9 cellular contexts compared by ENCODE assay signal in the genomic region with DNA sequence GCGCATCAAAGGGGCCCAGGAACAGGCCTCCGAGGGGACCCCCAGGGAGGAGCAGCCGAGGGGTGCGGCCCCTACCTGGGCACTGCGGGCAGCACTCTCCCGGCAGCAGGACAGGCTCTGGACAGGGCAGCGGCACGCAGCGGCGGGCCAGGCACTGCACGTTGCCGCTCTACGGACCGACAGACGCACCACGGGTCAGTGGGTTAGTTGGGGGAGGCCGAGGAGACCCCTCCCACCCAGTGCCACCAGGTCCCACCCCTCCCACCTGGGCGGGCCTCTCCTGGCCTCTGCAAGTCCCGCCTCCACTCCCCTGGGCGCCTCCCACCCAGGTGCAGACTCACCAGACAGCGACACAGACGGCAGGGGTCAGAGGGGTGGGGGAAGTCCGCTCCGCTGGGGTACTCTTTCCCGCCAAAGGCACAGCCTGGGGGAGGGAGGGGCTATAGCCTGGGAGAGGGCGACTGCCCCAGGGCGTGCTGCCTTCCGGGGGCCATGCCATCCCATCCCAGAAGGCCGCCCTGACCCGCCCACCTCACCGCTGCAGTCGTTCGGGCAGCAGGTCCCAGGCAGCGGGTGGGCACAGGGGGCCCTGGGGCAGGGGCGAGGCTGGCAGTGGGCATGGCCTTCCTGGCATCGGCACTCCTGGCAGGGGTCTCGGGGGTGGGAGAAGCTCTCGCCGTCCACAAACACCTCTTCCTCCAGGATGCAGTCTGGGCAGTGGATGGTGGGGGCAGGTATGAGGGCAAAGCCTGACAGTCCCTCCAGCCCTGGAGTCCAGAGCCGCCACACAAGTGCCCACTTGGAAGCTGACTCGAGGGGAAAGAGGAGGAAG. TPM values are rescaled to one million over a fixed set of nuclear protein-coding genes. Genes with fewer than 3 reads are reported as not detected.
DNase-seq lines count a peak whose midpoint lies in the region; ATAC-seq, FAIRE-seq and TF ChIP-seq lines count a peak whose summit lies in the region.
"Had no signal": no experiment of that assay in that cellular context is flagged by ENCODE, and none has a peak within 500 bp of the region (broad histone marks: within the 10 kb centered on the region; RNA-seq: fewer than 3 reads in every experiment).

No MANE protein-coding gene starts in this region.

- no peaks in the 10 kb centered on the region for H3K79me2 ChIP-seq in endothelial cell of umbilical vein (ENCODE audit: control insufficient read depth, insufficient read depth, low read length)

- H3K4me2 ChIP-seq in endothelial cell of umbilical vein (ENCODE audit: insufficient read depth, low read length): no peak overlapping the region

- H3K27ac ChIP-seq in endothelial cell of umbilical vein (ENCODE audit: insufficient read depth, low read depth, low read length): no peak overlapping the region
- no peak overlapping the region for H3K27ac ChIP-seq in naive thymus-derived CD4-positive, alpha-beta T cell (ENCODE audit: low read depth, low read length)

- dilution Hi-C loops in endothelial cell of umbilical vein (cut with MboI; ENCODE audit: extremely low pct_ligation_motif_present, low sequenced_read_pairs): no loop called here

- H3K36me3 Mint-ChIP-seq in Calu3 (ENCODE audit: insufficient read depth, unreplicated experiment): peaks cover 46% of the 10 kb centered on the region
- H3K36me3 Mint-ChIP-seq in naive thymus-derived CD4-positive, alpha-beta T cell: no peaks in the 10 kb centered on the region

- H3K4me1 ChIP-seq in endothelial cell of umbilical vein (ENCODE audit: control insufficient read depth, extremely low read depth, insufficient read depth, low read length): no peaks in the 10 kb centered on the region
- no peaks in the 10 kb centered on the region for H3K4me1 ChIP-seq in naive thymus-derived CD4-positive, alpha-beta T cell (ENCODE audit: control insufficient read depth in 2 of 2, insufficient read depth in 2 of 2, low read length in 2 of 2)

- peak; percentile 53 for ATAC-seq in naive thymus-derived CD4-positive, alpha-beta T cell
- ATAC-seq in GM19324 (IDR thresholded peaks at IDR 0.05; ENCODE audit: low FRiP score, unreplicated experiment) (no peak), GM18868 (IDR thresholded peaks at IDR 0.05; ENCODE audit: unreplicated experiment) (no peak), HG03175 (IDR thresholded peaks at IDR 0.05; ENCODE audit: unreplicated experiment) (no peak)

- POLR2A ChIA-PET in endothelial cell of umbilical vein (lab: Charles Lee): no interaction called here
- POLR2A ChIA-PET in naive thymus-derived CD4-positive, alpha-beta T cell (lab: Charles Lee): no interaction called here

- no peaks in the 10 kb centered on the region for H3K36me3 ChIP-seq in endothelial cell of umbilical vein (ENCODE audit: control insufficient read depth in 2 of 2, extremely low read depth in 1 of 2, insufficient read depth in 2 of 2, low read length in 2 of 2)
- H3K36me3 ChIP-seq in naive thymus-derived CD4-positive, alpha-beta T cell (ENCODE audit: control insufficient read depth in 2 of 3, insufficient read depth in 3 of 3, low read length in 3 of 3): no peaks in the 10 kb centered on the region

- no peak overlapping the region for H3K9ac ChIP-seq in endothelial cell of umbilical vein (replicated peaks; ENCODE audit: extremely low read depth, insufficient read depth, low read length)

- H3K4me3 ChIP-seq in endothelial cell of umbilical vein (replicated peaks in 1 of 3; ENCODE audit: insufficient read depth in 1 of 3, low read depth in 1 of 3, low read length in 3 of 3): no peak overlapping the region
- no peak overlapping the region for H3K4me3 ChIP-seq in naive thymus-derived CD4-positive, alpha-beta T cell (ENCODE audit: low read length)

- TF ChIP-seq POLR2A in endothelial cell of umbilical vein (IDR thresholded peaks at IDR 0.05; ENCODE audit: low read depth, low read length): no peak

- TF ChIP-seq CTCF in Calu3 (IDR thresholded peaks at IDR 0.05; ENCODE audit: unreplicated experiment): peak; percentile 10
- TF ChIP-seq CTCF in endothelial cell of umbilical vein (IDR thresholded peaks at IDR 0.05; ENCODE audit: extremely low read depth in 1 of 2, insufficient read depth in 1 of 2, low read depth in 1 of 2, low read length in 2 of 2): peak in 1 of 2 donors; percentile 14

- H3K4me1 Mint-ChIP-seq in Calu3 (ENCODE audit: low read depth, unreplicated experiment): peaks cover 15% of the 10 kb centered on the region
- no peaks in the 10 kb centered on the region for H3K4me1 Mint-ChIP-seq in naive thymus-derived CD4-positive, alpha-beta T cell

- FAIRE-seq in endothelial cell of umbilical vein (lab: Jason Lieb, UNC): no peak

- H2AFZ ChIP-seq in endothelial cell of umbilical vein (ENCODE audit: low read depth, low read length): peak overlapping the region; percentile 22

- peaks cover 6 to 14% of the 10 kb centered on the region in 2 experiments for H3K27me3 ChIP-seq in endothelial cell of umbilical vein (ENCODE audit: control insufficient read depth in 2 of 2, insufficient read depth in 2 of 2, low read length in 2 of 2)
- peaks cover 0 to 3% of the 10 kb centered on the region in 2 donors for H3K27me3 ChIP-seq in naive thymus-derived CD4-positive, alpha-beta T cell (ENCODE audit: control insufficient read depth in 2 of 2, insufficient read depth in 2 of 2, low read length in 2 of 2)

- no peaks in the 10 kb centered on the region for H3K9me1 ChIP-seq in endothelial cell of umbilical vein (replicated peaks; ENCODE audit: control insufficient read depth, extremely low read depth, insufficient read depth, low read length)

- no peaks in the 10 kb centered on the region for H4K20me1 ChIP-seq in endothelial cell of umbilical vein (replicated peaks; ENCODE audit: control insufficient read depth, extremely low read depth, insufficient read depth, low read length)

- peak; percentile 82 for DNase-seq in Calu3
- peak; percentile 12 for DNase-seq in NCI-H510A treated with DMSO at 0.1 percent for 48 hours (lab: John Stamatoyannopoulos, UW)
- no peak for DNase-seq in endothelial cell of umbilical vein (ENCODE audit: low read depth, low spot score)
- peak in 1 of 9 donors; percentile 38 for DNase-seq in naive thymus-derived CD4-positive, alpha-beta T cell
- DNase-seq in NOMO-1 treated with dmso at 0.1 percent for 144 hours (lab: John Stamatoyannopoulos, UW; ENCODE audit: unreplicated experiment): no peak
- DNase-seq: hippocampal formation had no signal

- peak overlapping the region; percentile 57 for H3K4me3 Mint-ChIP-seq in Calu3 (ENCODE audit: low read depth, unreplicated experiment)
- H3K4me3 Mint-ChIP-seq in naive thymus-derived CD4-positive, alpha-beta T cell: peak overlapping the region in 4 of 10 donors; percentile 4 to 53 (median 20)

- CTCF ChIA-PET in Calu3 (lab: Charles Lee) (no interaction called here), endothelial cell of umbilical vein (lab: Charles Lee) (interaction anchor here (0.8 kb wide), 1 partner anchor 200 kb away, joined by 4 read pairs; no protein-coding TSS in a partner anchor)
- CTCF ChIA-PET in naive thymus-derived CD4-positive, alpha-beta T cell (lab: Charles Lee): no interaction called here

- no peaks in the 10 kb centered on the region for H3K9me3 ChIP-seq in endothelial cell of umbilical vein (replicated peaks; ENCODE audit: control insufficient read depth, insufficient read depth, low read length)
- H3K9me3 ChIP-seq in naive thymus-derived CD4-positive, alpha-beta T cell (ENCODE audit: control insufficient read depth in 2 of 3, low read length in 3 of 3): no peaks in the 10 kb centered on the region

- no peak overlapping the region for H3K27ac Mint-ChIP-seq in Calu3 (ENCODE audit: unreplicated experiment)
- H3K27ac Mint-ChIP-seq in naive thymus-derived CD4-positive, alpha-beta T cell: no peak overlapping the region

- H3K9me3 Mint-ChIP-seq in Calu3 (ENCODE audit: low read depth, unreplicated experiment): no peaks in the 10 kb centered on the region
- H3K9me3 Mint-ChIP-seq in naive thymus-derived CD4-positive, alpha-beta T cell: no peaks in the 10 kb centered on the region

- no peaks in the 10 kb centered on the region for H3K27me3 Mint-ChIP-seq in Calu3 (ENCODE audit: unreplicated experiment)
- peaks cover 5 to 17% (median 13%) of the 10 kb centered on the region in 5 donors for H3K27me3 Mint-ChIP-seq in naive thymus-derived CD4-positive, alpha-beta T cell

- BruUV-seq in Calu3 (replicated peaks; lab: Mats Ljungman, UMichigan) (no TSS peak), endothelial cell of umbilical vein (replicated peaks; lab: Mats Ljungman, UMichigan) (no TSS peak)

- intact Hi-C loops in Calu3 (cut with micrococcal nuclease; ENCODE audit: unreplicated experiment) (no loop called here), endothelial cell of umbilical vein (cut with micrococcal nuclease) (no loop called here)
- intact Hi-C loops in naive thymus-derived CD4-positive, alpha-beta T cell (cut with micrococcal nuclease): no loop called here

RNA-seq across cellular contexts. Expression of a gene that starts 19.2 kb away (rescaled TPM):
- total RNA-seq in Calu3 (2022): 6.8 and 10.6 TPM in 2 replicates
- total RNA-seq in endothelial cell of umbilical vein: not detected in 2 replicates
- polyA plus RNA-seq in endothelial cell of umbilical vein: 0.03 TPM in 1 of 2 replicates, not detected in the other
- not detected in 2 replicates for polyA plus RNA-seq in endothelial cell of umbilical vein (2011; cell fraction: cytosol; rRNA removed)
- polyA plus RNA-seq in endothelial cell of umbilical vein (2011; cell fraction: nucleus; rRNA removed): 0.04 TPM in 1 of 2 replicates, not detected in the other
- not detected in 2 replicates for polyA plus RNA-seq in endothelial cell of umbilical vein (2012)
- not detected in 2 replicates for polyA minus RNA-seq in endothelial cell of umbilical vein
- not detected for polyA minus RNA-seq in endothelial cell of umbilical vein (2011; cell fraction: cytosol; rRNA and poly(A)+ RNA removed)
- not detected in 2 replicates for polyA minus RNA-seq in endothelial cell of umbilical vein (2011; cell fraction: nucleus; rRNA and poly(A)+ RNA removed)
- 1 to 10 TPM in 1 of 5 experiments, under 1 TPM in 3, not detected in 1; 0.10 to 1.6 (median 0.24) TPM for total RNA-seq in naive thymus-derived CD4-positive, alpha-beta T cell
- polyA plus RNA-seq in naive thymus-derived CD4-positive, alpha-beta T cell: not detected

RNA-seq across cellular contexts. Expression of a gene that starts 28.7 kb away (rescaled TPM):
- total RNA-seq in Calu3 (2022) (104 and 123 TPM in 2 replicates), endothelial cell of umbilical vein (141 and 156 TPM in 2 replicates)
- 360 and 501 TPM in 2 replicates for polyA plus RNA-seq in endothelial cell of umbilical vein
- polyA plus RNA-seq in endothelial cell of umbilical vein (2011; cell fraction: cytosol; rRNA removed): 321 and 337 TPM in 2 replicates
- 73.5 and 88.9 TPM in 2 replicates for polyA plus RNA-seq in endothelial cell of umbilical vein (2011; cell fraction: nucleus; rRNA removed)
- 282 and 303 TPM in 2 replicates for polyA plus RNA-seq in endothelial cell of umbilical vein (2012)
- 61.5 and 62.5 TPM in 2 replicates for polyA minus RNA-seq in endothelial cell of umbilical vein
- polyA minus RNA-seq in endothelial cell of umbilical vein (2011; cell fraction: cytosol; rRNA and poly(A)+ RNA removed): 34.7 TPM
- 9.6 and 17.0 TPM in 2 replicates for polyA minus RNA-seq in endothelial cell of umbilical vein (2011; cell fraction: nucleus; rRNA and poly(A)+ RNA removed)
- total RNA-seq in naive thymus-derived CD4-positive, alpha-beta T cell: 100 to 1,000 TPM in 2 of 5 experiments, 10 to 100 TPM in 3; 58.4 to 116 (median 79.1) TPM
- 100 to 1,000 TPM; 339 to 340 TPM for polyA plus RNA-seq in naive thymus-derived CD4-positive, alpha-beta T cell

RNA-seq across cellular contexts. Expression of a gene that starts 46.4 kb away (rescaled TPM):
- 11.4 and 13.4 TPM in 2 replicates for total RNA-seq in Calu3 (2022)
- total RNA-seq in endothelial cell of umbilical vein: 0.31 and 1.5 TPM in 2 replicates
- 0.36 and 0.46 TPM in 2 replicates for polyA plus RNA-seq in endothelial cell of umbilical vein
- 0.20 and 0.25 TPM in 2 replicates for polyA plus RNA-seq in endothelial cell of umbilical vein (2011; cell fraction: cytosol; rRNA removed)
- polyA plus RNA-seq in endothelial cell of umbilical vein (2011; cell fraction: nucleus; rRNA removed): 0.69 and 0.96 TPM in 2 replicates
- 0.30 and 0.33 TPM in 2 replicates for polyA plus RNA-seq in endothelial cell of umbilical vein (2012)
- polyA minus RNA-seq in endothelial cell of umbilical vein: 0.32 and 0.49 TPM in 2 replicates
- polyA minus RNA-seq in endothelial cell of umbilical vein (2011; cell fraction: cytosol; rRNA and poly(A)+ RNA removed): not detected
- 0.38 and 0.63 TPM in 2 replicates for polyA minus RNA-seq in endothelial cell of umbilical vein (2011; cell fraction: nucleus; rRNA and poly(A)+ RNA removed)
- total RNA-seq in naive thymus-derived CD4-positive, alpha-beta T cell: 10 to 100 TPM in 1 of 5 experiments, 1 to 10 TPM in 4; 1.7 to 33.2 (median 4.6) TPM
- polyA plus RNA-seq in naive thymus-derived CD4-positive, alpha-beta T cell: under 1 TPM; 0.38 to 0.95 TPM

Comparison
In these comparisons a context has a peak if more than half of its experiments do, and no peak if none do; other contexts are left out.
1. DNase-seq: peak in Calu3 (single experiment) and NCI-H510A treated with DMSO at 0.1 percent for 48 hours (single experiment); none in endothelial cell of umbilical vein (single experiment) and NOMO-1 treated with dmso at 0.1 percent for 144 hours (single experiment).